In genomic region chr12:47814539-47815170, GRCh38 we compare ENCODE assay signal across 9 cellular contexts. TPM values are rescaled to one million over a fixed set of nuclear protein-coding genes. Genes with fewer than 3 reads are reported as not detected.
DNase-seq lines count a peak whose midpoint lies in the region; ATAC-seq and TF ChIP-seq lines count a peak whose summit lies in the region.
"Had no signal": no experiment of that assay in that cellular context is flagged by ENCODE, and none has a peak within 500 bp of the region (broad histone marks: within the 10 kb centered on the region; RNA-seq: fewer than 3 reads in every experiment).

No MANE protein-coding gene starts in this region.

- H3K4me3 Mint-ChIP-seq in MCF 10A (ENCODE audit: unreplicated experiment) (no peak overlapping the region), type B pancreatic cell (peak overlapping the region; percentile 21)

- H3K36me3 ChIP-seq in breast epithelium (no peaks in the 10 kb centered on the region), adrenal gland (replicated peaks in 1 of 2) (peaks cover 0 to 4% of the 10 kb centered on the region in 2 donors), muscle layer of colon (ENCODE audit: insufficient read depth, low read length) (no peaks in the 10 kb centered on the region)

- DNase-seq in breast epithelium (ENCODE audit: low spot score in 2 of 2), result no peak
- no peak for DNase-seq in MCF 10A (ENCODE audit: unreplicated experiment)
- peak in 1 of 7 donors; percentile 23 for DNase-seq in adrenal gland
- DNase-seq in type B pancreatic cell (ENCODE audit: extremely low spot score, unreplicated experiment), result no peak
- DNase-seq in NCI-H345 (lab: John Stamatoyannopoulos, UW), result no peak

- BruUV-seq in MCF 10A (replicated peaks; lab: Mats Ljungman, UMichigan), result no TSS peak

- CTCF ChIA-PET in MCF 10A (lab: Yijun Ruan, JAX), result interaction anchor here (0.6 to 7.8 kb wide), 10 partner anchors 14 to 624 kb away, joined by 3 to 72 read pairs (median 4); no protein-coding TSS in a partner anchor

- POLR2A ChIA-PET in MCF 10A (lab: Yijun Ruan, JAX), result interaction anchor here (1.1 to 3.2 kb wide), 5 partner anchors 11 to 33 kb away, joined by 3 to 35 read pairs (median 14); no protein-coding TSS in a partner anchor

- H3K9me3 Mint-ChIP-seq in MCF 10A (ENCODE audit: unreplicated experiment), result no peaks in the 10 kb centered on the region
- H3K9me3 Mint-ChIP-seq in type B pancreatic cell, result no peaks in the 10 kb centered on the region

- H3K27ac ChIP-seq in breast epithelium (peak overlapping the region; percentile 98 to 99), adrenal gland (peak overlapping the region; percentile 69 to 98 (median 96)), muscle layer of colon (ENCODE audit: low read depth, low read length) (peak overlapping the region; percentile 98)
- H3K27ac ChIP-seq: C4-2B had no signal

- TF ChIP-seq POLR2A in breast epithelium (IDR thresholded peaks at IDR 0.05) (no peak), adrenal gland (IDR thresholded peaks at IDR 0.05) (no peak)

- H3K9ac ChIP-seq in muscle layer of colon (ENCODE audit: low read length), result peak overlapping the region; percentile 68

- H3K27me3 ChIP-seq in breast epithelium (no peaks in the 10 kb centered on the region), adrenal gland (no peaks in the 10 kb centered on the region), muscle layer of colon (ENCODE audit: control insufficient read depth in 1 of 2, insufficient read depth in 2 of 2, low read length in 2 of 2) (no peaks in the 10 kb centered on the region)

- H3K36me3 Mint-ChIP-seq in MCF 10A (ENCODE audit: insufficient read depth, unreplicated experiment) (no peaks in the 10 kb centered on the region), type B pancreatic cell (no peaks in the 10 kb centered on the region)

- H3K27ac Mint-ChIP-seq in MCF 10A (ENCODE audit: low read depth, unreplicated experiment) (no peak overlapping the region), type B pancreatic cell (peak overlapping the region; percentile 93)

- H3K9me3 ChIP-seq in breast epithelium (no peaks in the 10 kb centered on the region), adrenal gland (replicated peaks in 1 of 3) (no peaks in the 10 kb centered on the region), muscle layer of colon (ENCODE audit: low read length) (no peaks in the 10 kb centered on the region)

- intact Hi-C loops in breast epithelium (cut with DNase I; ENCODE audit: low total_unique reads) (no loop called here), MCF 10A (cut with micrococcal nuclease) (loop anchor here (5.0 kb wide), 1 partner anchor 37 kb away; no protein-coding TSS in a partner anchor), adrenal gland (cut with DNase I) (no loop called here)

- H3K4me3 ChIP-seq in breast epithelium (peak overlapping the region in 1 of 3 donors; percentile 70), adrenal gland (no peak overlapping the region), muscle layer of colon (ENCODE audit: low read depth in 1 of 2, low read length in 2 of 2) (peak overlapping the region in 1 of 2 donors; percentile 63)

- H3K4me1 Mint-ChIP-seq in MCF 10A (ENCODE audit: insufficient read depth, unreplicated experiment) (peaks cover 70% of the 10 kb centered on the region), type B pancreatic cell (ENCODE audit: unreplicated experiment) (peaks cover 62% of the 10 kb centered on the region)

- H3K4me1 ChIP-seq in breast epithelium (peaks cover 40 to 63% of the 10 kb centered on the region in 2 donors), adrenal gland (replicated peaks in 1 of 2) (peaks cover 86 to 90% of the 10 kb centered on the region in 2 donors), muscle layer of colon (ENCODE audit: insufficient read depth, low read length) (peaks cover 85% of the 10 kb centered on the region)

- ATAC-seq in HG03135 (IDR thresholded peaks at IDR 0.05; ENCODE audit: unreplicated experiment) (no peak), GM18520 (IDR thresholded peaks at IDR 0.05; ENCODE audit: unreplicated experiment) (no peak)

- TF ChIP-seq CTCF in breast epithelium (IDR thresholded peaks at IDR 0.05) (no peak), MCF 10A (IDR thresholded peaks at IDR 0.05; ENCODE audit: unreplicated experiment) (no peak), adrenal gland (IDR thresholded peaks at IDR 0.05) (no peak), type B pancreatic cell (conservative IDR thresholded peaks at IDR 0.05) (no peak)

- 53 to 68% (median 62%) methylated on average over 3 of the region's 3 CpGs for WGBS in adrenal gland, 4 donors

- H3K27me3 Mint-ChIP-seq in MCF 10A (ENCODE audit: insufficient read depth, unreplicated experiment) (no peaks in the 10 kb centered on the region), type B pancreatic cell (no peaks in the 10 kb centered on the region)

RNA-seq across cellular contexts. Expression of gene HDAC7, which starts 5.0 kb away (rescaled TPM):
- total RNA-seq in breast epithelium (10 to 100 TPM; 37.6 to 77.0 (median 44.9) TPM), MCF 10A (2022) (65.0 and 80.1 TPM in 2 replicates), adrenal gland (100 to 1,000 TPM in 5 of 8 donors, 10 to 100 TPM in 3; 66.6 to 178 (median 147) TPM), type B pancreatic cell (ENCODE audit: low replicate concordance) (71.5 and 76.1 TPM in 2 replicates)
- 100 to 1,000 TPM; 110 to 184 (median 164) TPM for polyA plus RNA-seq in adrenal gland

RNA-seq across cellular contexts. Expression of gene SLC48A1, which starts 41.6 kb away (rescaled TPM):
- total RNA-seq in breast epithelium, result 10 to 100 TPM; 27.5 to 51.5 (median 30.6) TPM
- total RNA-seq in MCF 10A (2022), result 19.4 and 20.2 TPM in 2 replicates
- 10 to 100 TPM; 52.5 to 91.9 (median 73.6) TPM for total RNA-seq in adrenal gland
- polyA plus RNA-seq in adrenal gland, result 10 to 100 TPM; 36.3 to 51.0 (median 44.8) TPM
- total RNA-seq in type B pancreatic cell (ENCODE audit: low replicate concordance), result 19.7 and 37.4 TPM in 2 replicates

RNA-seq across cellular contexts. Expression of gene RAPGEF3, which starts 56.0 kb away (rescaled TPM):
- total RNA-seq in breast epithelium, result 10 to 100 TPM; 40.6 to 87.8 (median 60.3) TPM
- total RNA-seq in MCF 10A (2022), result 1.4 and 3.4 TPM in 2 replicates
- 10 to 100 TPM in 3 of 8 donors, 1 to 10 TPM in 5; 2.4 to 14.6 (median 9.3) TPM for total RNA-seq in adrenal gland
- polyA plus RNA-seq in adrenal gland, result 10 to 100 TPM in 2 of 3 donors, 1 to 10 TPM in 1; 1.4 to 69.4 (median 43.8) TPM
- total RNA-seq in type B pancreatic cell (ENCODE audit: low replicate concordance), result 3.7 and 4.9 TPM in 2 replicates
